ENCODE assay signal across 16 cellular contexts in genomic region chr7:52917982-52918578, GRCh38.
DNase-seq lines count a peak whose midpoint lies in the region; ATAC-seq and TF ChIP-seq lines count a peak whose summit lies in the region.
"Had no signal": no experiment of that assay in that cellular context is flagged by ENCODE, and none has a peak within 500 bp of the region (broad histone marks: within the 10 kb centered on the region; RNA-seq: fewer than 3 reads in every experiment).

No MANE protein-coding gene starts in this region.

- H3K4me2 ChIP-seq in SU-DHL-6 (ENCODE audit: low read depth, low read length, poor library complexity, severe bottlenecking) = no peak overlapping the region

- DNase-seq in GM12865 (ENCODE audit: low read depth) = no peak
- DNase-seq in HT-29 (ENCODE audit: low spot score) = peak; percentile 41
- peak; percentile 32 for DNase-seq in kidney tubule cell (ENCODE audit: low spot score)
- DNase-seq in GM10248 (ENCODE audit: extremely low spot score) = no peak
- DNase-seq: activated CD8-positive, alpha-beta T cell treated with anti-CD3 and anti-CD28 coated beads, Interleukin-2, amount 10 ng/mL, durations not matched to agents 7 days and 5 days; activated naive CD8-positive, alpha-beta T cell treated with anti-CD3 and anti-CD28 coated beads for 36 hours; DMS153; effector CD4-positive, alpha-beta T cell; naive B cell; NCI-H187 treated with DMSO at 0.1 percent for 48 hours; stimulated activated CD4-positive, alpha-beta T cell treated with anti-CD3 and anti-CD28 coated beads, Interleukin-15, amount 100 ng/mL, for 24 hours; stimulated activated naive CD4-positive, alpha-beta T cell treated with Interleukin-2 at 50 U/mL for 16 hours had no signal

- no peaks in the 10 kb centered on the region for H3K9me3 ChIP-seq in SU-DHL-6 (ENCODE audit: insufficient read depth, low read length)

- ATAC-seq in GM21717 (IDR thresholded peaks at IDR 0.05; ENCODE audit: unreplicated experiment) (no peak), HG03432 (IDR thresholded peaks at IDR 0.05; ENCODE audit: unreplicated experiment) (no peak), HG02763 (IDR thresholded peaks at IDR 0.05; ENCODE audit: unreplicated experiment) (no peak)
- ATAC-seq: activated CD8-positive, alpha-beta T cell treated with anti-CD3 and anti-CD28 coated beads, Interleukin-2, amount 10 ng/mL, durations not matched to agents 7 days and 5 days had no signal

- no peaks in the 10 kb centered on the region for H3F3A ChIP-seq in SU-DHL-6 (ENCODE audit: insufficient read depth)

- no peak overlapping the region for H3K27ac ChIP-seq in SU-DHL-6 (ENCODE audit: low read depth, low read length)

- no peak overlapping the region for H3K9ac ChIP-seq in SU-DHL-6 (ENCODE audit: low read length)

- no peaks in the 10 kb centered on the region for H3K27me3 ChIP-seq in SU-DHL-6 (ENCODE audit: low read length)

- POLR2A ChIA-PET in GM10248 (lab: Yijun Ruan, JAX) = no interaction called here

- no peaks in the 10 kb centered on the region for H3K36me3 ChIP-seq in SU-DHL-6 (ENCODE audit: low read length)

- no peaks in the 10 kb centered on the region for H3K9me2 ChIP-seq in SU-DHL-6 (replicated peaks; ENCODE audit: insufficient read depth, low read length)

- H3K4me3 ChIP-seq in GM12865 (ENCODE audit: low read depth, low read length) (no peak overlapping the region), SU-DHL-6 (ENCODE audit: insufficient read depth, low read length, poor library complexity, severe bottlenecking) (no peak overlapping the region)

- no peak overlapping the region for H2AFZ ChIP-seq in SU-DHL-6 (ENCODE audit: low read depth, low read length, severe bottlenecking)

- H3K79me2 ChIP-seq in SU-DHL-6 (ENCODE audit: insufficient read depth, low read length) = no peaks in the 10 kb centered on the region

- CTCF ChIA-PET in GM10248 (lab: Yijun Ruan, JAX) = no interaction called here

- TF ChIP-seq CTCF in GM12865 (IDR thresholded peaks at IDR 0.05; ENCODE audit: insufficient read depth, low read depth, low read length, missing control alignments) (peak; percentile 6), SU-DHL-6 (IDR thresholded peaks at IDR 0.05; ENCODE audit: insufficient read depth, low read length, poor library complexity, severe bottlenecking) (peak; percentile 31), GM10248 (IDR thresholded peaks at IDR 0.05; ENCODE audit: control extremely low read depth, extremely low read depth, low read depth, missing control alignments) (no peak)

- no peaks in the 10 kb centered on the region for H4K20me1 ChIP-seq in SU-DHL-6 (ENCODE audit: low read depth, low read length)

Comparison
In these comparisons a context has a peak if more than half of its experiments do, and no peak if none do; other contexts are left out.
1. DNase-seq: peak in HT-29 (single experiment) and kidney tubule cell (single experiment); none in GM12865 (single experiment) and GM10248 (single experiment).